Comparison of ENCODE assay signal across 1 cellular context in the genomic region with DNA sequence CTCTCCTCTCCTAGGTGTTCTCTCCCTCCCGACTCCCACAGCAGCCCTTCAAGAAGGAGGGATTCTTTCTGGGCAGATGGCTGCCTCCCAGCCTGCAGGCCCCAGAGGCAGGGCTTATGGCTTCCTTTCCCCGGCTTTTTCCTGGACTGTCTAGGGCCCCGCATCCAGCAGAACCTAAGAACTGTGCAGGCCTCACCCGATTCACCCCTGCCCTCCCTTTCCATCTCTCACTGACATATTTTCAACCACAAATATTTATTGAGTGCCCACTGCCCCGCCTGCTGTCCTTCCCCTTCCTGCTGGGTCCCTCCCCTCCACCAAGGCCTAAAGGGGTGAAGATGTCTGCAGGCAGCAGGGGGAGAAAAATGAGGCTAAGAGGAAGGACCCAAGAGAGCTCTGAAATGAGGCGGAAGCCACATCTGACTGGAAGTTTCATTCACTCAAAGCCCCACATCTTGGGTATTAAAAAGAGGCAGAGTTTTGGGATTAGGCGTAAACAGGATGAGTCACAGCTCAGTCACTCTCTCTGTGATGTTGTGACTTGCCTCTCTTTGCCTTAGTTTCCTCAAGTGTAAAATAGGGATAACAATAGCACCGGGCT.
TF ChIP-seq lines count a peak whose summit lies in the region.

No MANE protein-coding gene starts in this region.

TF ChIP-seq in HepG2, 621 proteins besides CTCF, POLR2A, EP300 and RAD21 (continued from another document and continues in another):
- TF ChIP-seq TBX3 (IDR thresholded peaks at IDR 0.05; ENCODE audit: borderline replicate concordance) = 0 out of 2 replicates have a peak, but pooled peaks have one; percentile 26
- no peak for TF ChIP-seq ZZZ3 (CRISPR knock-in tag; IDR thresholded peaks at IDR 0.05; ENCODE audit: borderline replicate concordance)
- TF ChIP-seq CREB3 (CRISPR knock-in tag; IDR thresholded peaks at IDR 0.05) = no peak
- no peak for TF ChIP-seq ZNF383 (CRISPR knock-in tag; IDR thresholded peaks at IDR 0.05; ENCODE audit: borderline replicate concordance)
- TF ChIP-seq, protein P1, sequence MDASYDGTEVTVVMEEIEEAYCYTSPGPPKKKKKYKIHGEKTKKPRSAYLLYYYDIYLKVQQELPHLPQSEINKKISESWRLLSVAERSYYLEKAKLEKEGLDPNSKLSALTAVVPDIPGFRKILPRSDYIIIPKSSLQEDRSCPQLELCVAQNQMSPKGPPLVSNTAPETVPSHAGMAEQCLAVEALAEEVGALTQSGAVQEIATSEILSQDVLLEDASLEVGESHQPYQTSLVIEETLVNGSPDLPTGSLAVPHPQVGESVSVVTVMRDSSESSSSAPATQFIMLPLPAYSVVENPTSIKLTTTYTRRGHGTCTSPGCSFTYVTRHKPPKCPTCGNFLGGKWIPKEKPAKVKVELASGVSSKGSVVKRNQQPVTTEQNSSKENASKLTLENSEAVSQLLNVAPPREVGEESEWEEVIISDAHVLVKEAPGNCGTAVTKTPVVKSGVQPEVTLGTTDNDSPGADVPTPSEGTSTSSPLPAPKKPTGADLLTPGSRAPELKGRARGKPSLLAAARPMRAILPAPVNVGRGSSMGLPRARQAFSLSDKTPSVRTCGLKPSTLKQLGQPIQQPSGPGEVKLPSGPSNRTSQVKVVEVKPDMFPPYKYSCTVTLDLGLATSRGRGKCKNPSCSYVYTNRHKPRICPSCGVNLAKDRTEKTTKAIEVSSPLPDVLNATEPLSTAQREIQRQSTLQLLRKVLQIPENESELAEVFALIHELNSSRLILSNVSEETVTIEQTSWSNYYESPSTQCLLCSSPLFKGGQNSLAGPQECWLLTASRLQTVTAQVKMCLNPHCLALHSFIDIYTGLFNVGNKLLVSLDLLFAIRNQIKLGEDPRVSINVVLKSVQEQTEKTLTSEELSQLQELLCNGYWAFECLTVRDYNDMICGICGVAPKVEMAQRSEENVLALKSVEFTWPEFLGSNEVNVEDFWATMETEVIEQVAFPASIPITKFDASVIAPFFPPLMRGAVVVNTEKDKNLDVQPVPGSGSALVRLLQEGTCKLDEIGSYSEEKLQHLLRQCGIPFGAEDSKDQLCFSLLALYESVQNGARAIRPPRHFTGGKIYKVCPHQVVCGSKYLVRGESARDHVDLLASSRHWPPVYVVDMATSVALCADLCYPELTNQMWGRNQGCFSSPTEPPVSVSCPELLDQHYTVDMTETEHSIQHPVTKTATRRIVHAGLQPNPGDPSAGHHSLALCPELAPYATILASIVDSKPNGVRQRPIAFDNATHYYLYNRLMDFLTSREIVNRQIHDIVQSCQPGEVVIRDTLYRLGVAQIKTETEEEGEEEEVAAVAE (CRISPR knock-in tag; IDR thresholded peaks at IDR 0.05; ENCODE audit: borderline replicate concordance) = peak; percentile 72; the same call in 1 of the 2 replicates
- TF ChIP-seq SKI (IDR thresholded peaks at IDR 0.05; ENCODE audit: partially characterized antibody) = no peak
- TF ChIP-seq FOXP4 (CRISPR knock-in tag; IDR thresholded peaks at IDR 0.05) = peak; percentile 89
- TF ChIP-seq ZFY (CRISPR knock-in tag; IDR thresholded peaks at IDR 0.05) = peak; percentile 86
- TF ChIP-seq KMT2B (CRISPR knock-in tag; IDR thresholded peaks at IDR 0.05) = 0 out of 2 replicates have a peak, but pooled peaks have one; percentile 34
- TF ChIP-seq PAXIP1 (CRISPR knock-in tag; conservative IDR thresholded peaks at IDR 0.05) = peak; percentile 90
- 0 out of 2 replicates have a peak, but pooled peaks have one; percentile 27 for TF ChIP-seq JUN (CRISPR knock-in tag; IDR thresholded peaks at IDR 0.05)
- peak; percentile 62; the same call in 1 of the 2 replicates for TF ChIP-seq NKX3-1 (CRISPR knock-in tag; IDR thresholded peaks at IDR 0.05)
- TF ChIP-seq ELF1 (CRISPR knock-in tag; IDR thresholded peaks at IDR 0.05) = peak; percentile 55; the same call in 1 of the 2 replicates
- TF ChIP-seq ZNF350 (CRISPR knock-in tag; IDR thresholded peaks at IDR 0.05; ENCODE audit: borderline replicate concordance, low read depth) = peak; percentile 53
- no peak for TF ChIP-seq PRDM15 (CRISPR knock-in tag; IDR thresholded peaks at IDR 0.05)
- no peak for TF ChIP-seq ZNF205 (CRISPR knock-in tag; IDR thresholded peaks at IDR 0.05)
- no peak for TF ChIP-seq ATF7-NPFF (CRISPR knock-in tag; IDR thresholded peaks at IDR 0.05; ENCODE audit: low read depth)
- TF ChIP-seq CREM (IDR thresholded peaks at IDR 0.05) = peak; percentile 64; the same call in 1 of the 2 replicates
- TF ChIP-seq CREM (CRISPR knock-in tag; IDR thresholded peaks at IDR 0.05) = no peak
- peak; percentile 28; the same call in 1 of the 2 replicates for TF ChIP-seq UBTF (CRISPR knock-in tag; IDR thresholded peaks at IDR 0.05)
- peak; percentile 43; the same call in 1 of the 2 replicates for TF ChIP-seq GFI1 (CRISPR knock-in tag; IDR thresholded peaks at IDR 0.05; ENCODE audit: borderline replicate concordance)
- no peak for TF ChIP-seq ZNF549 (CRISPR knock-in tag; IDR thresholded peaks at IDR 0.05)
- TF ChIP-seq ZNF124 (CRISPR knock-in tag; IDR thresholded peaks at IDR 0.05) = peak; percentile 61; the same call in 1 of the 2 replicates
- TF ChIP-seq, protein P2, sequence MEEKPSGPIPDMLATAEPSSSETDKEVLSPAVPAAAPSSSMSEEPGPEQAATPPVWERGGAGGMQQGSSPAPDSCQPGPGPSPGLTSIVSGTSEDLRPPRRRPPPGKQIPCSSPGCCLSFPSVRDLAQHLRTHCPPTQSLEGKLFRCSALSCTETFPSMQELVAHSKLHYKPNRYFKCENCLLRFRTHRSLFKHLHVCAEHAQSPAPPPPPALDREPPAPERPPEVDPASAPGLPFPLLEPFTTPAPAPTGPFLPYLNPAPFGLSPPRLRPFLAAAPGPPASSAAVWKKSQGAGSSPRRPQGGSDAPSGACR (CRISPR knock-in tag; IDR thresholded peaks at IDR 0.05) = 0 out of 2 replicates have a peak, but pooled peaks have one; percentile 14
- TF ChIP-seq, protein P3, sequence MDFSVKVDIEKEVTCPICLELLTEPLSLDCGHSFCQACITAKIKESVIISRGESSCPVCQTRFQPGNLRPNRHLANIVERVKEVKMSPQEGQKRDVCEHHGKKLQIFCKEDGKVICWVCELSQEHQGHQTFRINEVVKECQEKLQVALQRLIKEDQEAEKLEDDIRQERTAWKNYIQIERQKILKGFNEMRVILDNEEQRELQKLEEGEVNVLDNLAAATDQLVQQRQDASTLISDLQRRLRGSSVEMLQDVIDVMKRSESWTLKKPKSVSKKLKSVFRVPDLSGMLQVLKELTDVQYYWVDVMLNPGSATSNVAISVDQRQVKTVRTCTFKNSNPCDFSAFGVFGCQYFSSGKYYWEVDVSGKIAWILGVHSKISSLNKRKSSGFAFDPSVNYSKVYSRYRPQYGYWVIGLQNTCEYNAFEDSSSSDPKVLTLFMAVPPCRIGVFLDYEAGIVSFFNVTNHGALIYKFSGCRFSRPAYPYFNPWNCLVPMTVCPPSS (IDR thresholded peaks at IDR 0.05) = no peak
- no peak for TF ChIP-seq SIN3A (IDR thresholded peaks at IDR 0.05; ENCODE audit: borderline replicate concordance, low read depth, low read length)
- no peak for TF ChIP-seq ZSCAN21 (CRISPR knock-in tag; IDR thresholded peaks at IDR 0.05; ENCODE audit: borderline replicate concordance)
- TF ChIP-seq MXI1 (IDR thresholded peaks at IDR 0.05; ENCODE audit: borderline replicate concordance, low read depth, low read length) = peak; percentile 57; the same call in 1 of the 3 replicates
- peak; percentile 99 for TF ChIP-seq ZSCAN25 (CRISPR knock-in tag; IDR thresholded peaks at IDR 0.05)
- no peak for TF ChIP-seq LCORL (IDR thresholded peaks at IDR 0.05)
- peak; percentile 73; the same call in 1 of the 2 replicates for TF ChIP-seq LCORL (CRISPR knock-in tag; IDR thresholded peaks at IDR 0.05)
- TF ChIP-seq HDAC1 (CRISPR knock-in tag; IDR thresholded peaks at IDR 0.05) = peak; percentile 48; the same call in 1 of the 2 replicates
- TF ChIP-seq ZNF7 (CRISPR knock-in tag; IDR thresholded peaks at IDR 0.05) = no peak
- no peak for TF ChIP-seq JDP2 (CRISPR knock-in tag; IDR thresholded peaks at IDR 0.05; ENCODE audit: borderline replicate concordance)
- TF ChIP-seq DR1 (CRISPR knock-in tag; IDR thresholded peaks at IDR 0.05) = no peak
- TF ChIP-seq MED1 (CRISPR knock-in tag; IDR thresholded peaks at IDR 0.05) = peak; percentile 78
- TF ChIP-seq ZNF331 (CRISPR knock-in tag; IDR thresholded peaks at IDR 0.05) = 0 out of 2 replicates have a peak, but pooled peaks have one; percentile 34
